26 cellular contexts compared by ENCODE assay signal in genomic region chr2:34815052-34815741, GRCh38.
"Had no signal": no experiment of that assay in that cellular context is flagged by ENCODE, and none has a peak within 500 bp of the region (broad histone marks: within the 10 kb centered on the region; RNA-seq: fewer than 3 reads in every experiment).

No MANE protein-coding gene starts in this region.

- DNase-seq: activated CD4-positive, alpha-beta T cell treated with anti-CD3 and anti-CD28 coated beads for 36 hours; activated CD4-positive, CD25-positive, alpha-beta regulatory T cell; activated CD8-positive, alpha-beta memory T cell treated with anti-CD3 and anti-CD28 coated beads, Interleukin-2, amount 50 U/mL, for 4 hours; activated CD8-positive, alpha-beta T cell treated with anti-CD3 and anti-CD28 coated beads for 36 hours; activated gamma-delta T cell treated with Interleukin-2 at 50 U/mL for 16 hours; activated naive CD4-positive, alpha-beta T cell treated with anti-CD3 and anti-CD28 coated beads, Interleukin-2, amount 10 ng/mL, durations not matched to agents 7 days and 5 days; activated naive CD8-positive, alpha-beta T cell treated with anti-CD3 and anti-CD28 coated beads, Interleukin-2, amount 10 ng/mL, durations not matched to agents 7 days and 5 days; activated T-cell treated with anti-CD3 and anti-CD28 coated beads, Interleukin-2, amount 50 U/mL, for 72 hours; adrenal gland; anterior cingulate cortex; caudate nucleus; Kasumi-1; NCI-H1105 treated with DMSO at 0.1 percent for 48 hours; NCI-H1436 treated with DMSO at 0.1 percent for 48 hours; NCI-H187 treated with DMSO at 0.1 percent for 48 hours; NCI-H2081 treated with DMSO at 0.1 percent for 48 hours; NCI-H2171; NCI-H345; NCI-H524 treated with DMSO at 0.1 percent for 48 hours; NCI-H82; SIG-M5; T-helper 17 cell; T-helper 9 cell had no signal

- H3K4me1 ChIP-seq: adrenal gland, breast epithelium had no signal

- H3K4me1 Mint-ChIP-seq: activated CD4-positive, alpha-beta T cell treated with anti-CD3 and anti-CD28 coated beads for 36 hours; activated naive CD4-positive, alpha-beta T cell treated with anti-CD3 and anti-CD28 coated beads, Interleukin-2, amount 10 ng/mL, durations not matched to agents 7 days and 5 days; activated naive CD8-positive, alpha-beta T cell treated with anti-CD3 and anti-CD28 coated beads, Interleukin-2, amount 10 ng/mL, durations not matched to agents 7 days and 5 days; T-helper 17 cell had no signal

- H3K27me3 Mint-ChIP-seq: activated CD4-positive, alpha-beta T cell treated with anti-CD3 and anti-CD28 coated beads for 36 hours; activated CD8-positive, alpha-beta T cell treated with anti-CD3 and anti-CD28 coated beads for 36 hours; activated naive CD4-positive, alpha-beta T cell treated with anti-CD3 and anti-CD28 coated beads, Interleukin-2, amount 10 ng/mL, durations not matched to agents 7 days and 5 days; activated naive CD8-positive, alpha-beta T cell treated with anti-CD3 and anti-CD28 coated beads, Interleukin-2, amount 10 ng/mL, durations not matched to agents 7 days and 5 days; T-helper 17 cell had no signal

- FAIRE-seq: K562 had no signal

- ATAC-seq: activated CD4-positive, alpha-beta T cell treated with anti-CD3 and anti-CD28 coated beads for 36 hours; activated CD8-positive, alpha-beta T cell treated with anti-CD3 and anti-CD28 coated beads for 36 hours; activated T-cell treated with anti-CD3 and anti-CD28 coated beads, Interleukin-2, amount 50 U/mL, for 72 hours; K562; T-helper 17 cell had no signal

- H3K4me3 Mint-ChIP-seq: activated CD4-positive, alpha-beta T cell treated with anti-CD3 and anti-CD28 coated beads for 36 hours; activated CD8-positive, alpha-beta T cell treated with anti-CD3 and anti-CD28 coated beads for 36 hours; activated naive CD4-positive, alpha-beta T cell treated with anti-CD3 and anti-CD28 coated beads, Interleukin-2, amount 10 ng/mL, durations not matched to agents 7 days and 5 days; activated naive CD8-positive, alpha-beta T cell treated with anti-CD3 and anti-CD28 coated beads, Interleukin-2, amount 10 ng/mL, durations not matched to agents 7 days and 5 days; activated T-cell treated with anti-CD3 and anti-CD28 coated beads, Interleukin-2, amount 50 U/mL, for 72 hours; T-helper 17 cell had no signal

- H3K36me3 Mint-ChIP-seq: activated naive CD4-positive, alpha-beta T cell treated with anti-CD3 and anti-CD28 coated beads, Interleukin-2, amount 10 ng/mL, durations not matched to agents 7 days and 5 days; activated naive CD8-positive, alpha-beta T cell treated with anti-CD3 and anti-CD28 coated beads, Interleukin-2, amount 10 ng/mL, durations not matched to agents 7 days and 5 days had no signal

- H3K27me3 ChIP-seq: adrenal gland, breast epithelium had no signal

- H3K4me3 ChIP-seq: adrenal gland, breast epithelium, K562 had no signal

- H3K36me3 ChIP-seq: adrenal gland, breast epithelium had no signal

- H3K27ac Mint-ChIP-seq: activated CD4-positive, alpha-beta T cell treated with anti-CD3 and anti-CD28 coated beads for 36 hours; activated CD8-positive, alpha-beta T cell treated with anti-CD3 and anti-CD28 coated beads for 36 hours; activated naive CD4-positive, alpha-beta T cell treated with anti-CD3 and anti-CD28 coated beads, Interleukin-2, amount 10 ng/mL, durations not matched to agents 7 days and 5 days; activated naive CD8-positive, alpha-beta T cell treated with anti-CD3 and anti-CD28 coated beads, Interleukin-2, amount 10 ng/mL, durations not matched to agents 7 days and 5 days; activated T-cell treated with anti-CD3 and anti-CD28 coated beads, Interleukin-2, amount 50 U/mL, for 72 hours; activated T-helper 2 cell treated with anti-CD3 and anti-CD28 coated beads, Interferon-gamma antibody, Interleukin-2, Interleukin-4, amounts not matched to agents 10 μg/mL and 5 μg/mL and 100 μg/mL, durations not matched to agents 14 hours and 24 hours and 36 hours; T-helper 17 cell had no signal

- H3K27ac ChIP-seq: adrenal gland, breast epithelium had no signal

- H3K9me3 ChIP-seq: adrenal gland, breast epithelium had no signal
